In the genomic region with DNA sequence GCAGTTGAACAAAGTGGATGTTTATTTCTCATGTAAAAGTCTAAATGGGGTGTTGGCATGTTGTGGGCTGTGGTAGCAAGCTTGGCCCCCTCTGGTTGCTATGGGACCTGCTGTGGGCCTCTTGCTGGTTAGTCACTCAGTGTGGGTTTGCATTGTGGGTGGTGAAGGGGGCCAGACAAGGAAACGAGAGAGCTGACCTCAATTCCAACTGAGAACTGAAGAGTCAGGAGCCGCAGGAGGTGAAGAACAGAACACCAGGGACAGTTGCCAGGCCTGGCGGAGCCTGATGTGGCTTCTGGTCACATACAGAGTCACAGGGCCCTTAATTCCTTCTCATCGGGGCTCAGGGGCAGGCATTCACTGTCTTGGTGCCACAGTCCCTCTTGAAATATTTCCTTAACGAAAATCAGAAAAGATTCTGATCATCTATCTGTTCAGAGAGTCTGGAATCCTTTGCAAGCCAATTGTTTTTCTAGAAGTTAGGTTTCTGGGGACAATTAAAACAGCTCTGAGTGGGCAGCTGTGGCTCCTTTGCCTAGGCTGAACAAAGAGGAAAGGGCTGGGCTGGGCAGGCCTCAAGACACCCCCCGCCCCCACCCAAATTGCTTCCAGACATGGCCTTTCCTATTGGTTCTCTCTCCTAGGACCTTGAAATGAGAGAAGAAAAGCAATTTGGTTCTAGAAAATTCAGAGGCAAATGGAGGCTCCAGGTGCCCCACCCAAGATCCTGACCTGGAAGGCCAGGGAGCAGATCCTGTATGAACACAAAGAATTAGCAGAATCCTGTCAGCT, we compare ENCODE assay signal across 9 cellular contexts. TPM values are rescaled to one million over a fixed set of nuclear protein-coding genes. Genes with fewer than 3 reads are reported as not detected.
DNase-seq lines count a peak whose midpoint lies in the region; ATAC-seq and TF ChIP-seq lines count a peak whose summit lies in the region.
"Had no signal": no experiment of that assay in that cellular context is flagged by ENCODE, and none has a peak within 500 bp of the region (broad histone marks: within the 10 kb centered on the region; RNA-seq: fewer than 3 reads in every experiment).

No MANE protein-coding gene starts in this region.

- peak; percentile 17 for DNase-seq in ELF-1 (ENCODE audit: low read depth, low spot score)
- DNase-seq in activated B cell treated with CpG ODN at 0.5 μM for 24 hours, result no peak
- peak; percentile 47 to 70 (median 50) for DNase-seq in effector memory CD4-positive, alpha-beta T cell
- peak in 2 of 3 donors; percentile 42 to 55 for DNase-seq in stimulated activated CD4-positive, alpha-beta T cell treated with anti-CD3 and anti-CD28 coated beads, Interleukin-12 subunit alpha, Interleukin-12 subunit beta, amount 100 ng/mL, for 48 hours (ENCODE audit: low read depth in 2 of 3, low spot score in 1 of 3)
- DNase-seq in NCI-H1092 treated with DMSO at 0.1 percent for 48 hours (lab: John Stamatoyannopoulos, UW), result no peak
- DNase-seq in HCEC 1CT, result no peak
- DNase-seq: kidney glomerular epithelial cell had no signal

- H3K4me3 ChIP-seq in effector memory CD4-positive, alpha-beta T cell (ENCODE audit: insufficient read depth, low read depth, low read length, poor library complexity, severe bottlenecking), result no peak overlapping the region

- H3K27ac Mint-ChIP-seq in activated B cell treated with CpG ODN at 0.5 μM for 24 hours, result peak overlapping the region; percentile 37

- intact Hi-C loops in activated B cell treated with CpG ODN at 0.5 μM for 24 hours (cut with micrococcal nuclease), result no loop called here

- no peaks in the 10 kb centered on the region for H3K9me3 Mint-ChIP-seq in activated B cell treated with CpG ODN at 0.5 μM for 24 hours

- CTCF ChIA-PET in activated B cell treated with CpG ODN at 0.5 μM for 24 hours (lab: Charles Lee), result interaction anchor here (1.4 to 1.5 kb wide), 2 partner anchors 9 to 15 kb away, joined by 3 to 6 read pairs; no protein-coding TSS in a partner anchor

- H3K27me3 Mint-ChIP-seq in activated B cell treated with CpG ODN at 0.5 μM for 24 hours, result no peaks in the 10 kb centered on the region

- peak overlapping the region; percentile 94 for H3K27ac ChIP-seq in effector memory CD4-positive, alpha-beta T cell (ENCODE audit: insufficient read depth, low read length, poor library complexity, severe bottlenecking)

- H3K4me1 ChIP-seq in effector memory CD4-positive, alpha-beta T cell (ENCODE audit: control insufficient read depth, insufficient read depth, low read length, poor library complexity, severe bottlenecking), result peaks cover 25% of the 10 kb centered on the region

- no peak overlapping the region for H3K4me3 Mint-ChIP-seq in activated B cell treated with CpG ODN at 0.5 μM for 24 hours

- no peaks in the 10 kb centered on the region for H3K9me3 ChIP-seq in effector memory CD4-positive, alpha-beta T cell (ENCODE audit: control insufficient read depth, low read length)

- ATAC-seq in activated B cell treated with CpG ODN at 0.5 μM for 24 hours (ENCODE audit: low read depth), result no peak
- no peak for ATAC-seq in GM21619 (IDR thresholded peaks at IDR 0.05; ENCODE audit: unreplicated experiment)
- ATAC-seq in GM18909 (IDR thresholded peaks at IDR 0.05; ENCODE audit: poor library complexity, unreplicated experiment), result no peak

- no peak for TF ChIP-seq CTCF in activated B cell treated with CpG ODN at 0.5 μM for 24 hours (IDR thresholded peaks at IDR 0.05)

- POLR2A ChIA-PET in activated B cell treated with CpG ODN at 0.5 μM for 24 hours (lab: Charles Lee), result no interaction called here

- H3K27me3 ChIP-seq in effector memory CD4-positive, alpha-beta T cell (replicated peaks; ENCODE audit: control insufficient read depth, insufficient read depth, low read length, poor library complexity, severe bottlenecking), result no peaks in the 10 kb centered on the region

- H3K36me3 ChIP-seq in effector memory CD4-positive, alpha-beta T cell (ENCODE audit: control insufficient read depth, insufficient read depth, low read length), result no peaks in the 10 kb centered on the region

- H3K36me3 Mint-ChIP-seq in activated B cell treated with CpG ODN at 0.5 μM for 24 hours (ENCODE audit: low read depth), result peaks cover 21% of the 10 kb centered on the region

- H3K4me1 Mint-ChIP-seq in activated B cell treated with CpG ODN at 0.5 μM for 24 hours, result peaks cover 31% of the 10 kb centered on the region

RNA-seq across cellular contexts. Expression of gene ADPGK, which starts 2.1 kb away (rescaled TPM):
- 77.7 and 99.8 TPM in 2 replicates for total RNA-seq in activated B cell treated with CpG ODN at 0.5 μM for 24 hours

Comparison
In these comparisons a context has a peak if more than half of its experiments do, and no peak if none do; other contexts are left out.
1. DNase-seq: peak in ELF-1 (single experiment), effector memory CD4-positive, alpha-beta T cell (3 of 3) and stimulated activated CD4-positive, alpha-beta T cell treated with anti-CD3 and anti-CD28 coated beads, Interleukin-12 subunit alpha, Interleukin-12 subunit beta, amount 100 ng/mL, for 48 hours (2 of 3); none in activated B cell treated with CpG ODN at 0.5 μM for 24 hours (single experiment), NCI-H1092 treated with DMSO at 0.1 percent for 48 hours (single experiment) and HCEC 1CT (single experiment).